In genomic region chr9:116190997-116191396, GRCh38 we compare ENCODE assay signal across 14 cellular contexts. TPM values are rescaled to one million over a fixed set of nuclear protein-coding genes. Genes with fewer than 3 reads are reported as not detected.
DNase-seq lines count a peak whose midpoint lies in the region; ATAC-seq and TF ChIP-seq lines count a peak whose summit lies in the region.
"Had no signal": no experiment of that assay in that cellular context is flagged by ENCODE, and none has a peak within 500 bp of the region (broad histone marks: within the 10 kb centered on the region; RNA-seq: fewer than 3 reads in every experiment).

No MANE protein-coding gene starts in this region.

- H3K4me1 Mint-ChIP-seq in activated T-helper 17 cell treated with anti-CD3 and anti-CD28 coated beads, Interleukin-2, amount 50 U/mL, for 72 hours: no peaks in the 10 kb centered on the region
- H3K4me1 Mint-ChIP-seq: activated B cell treated with CpG ODN at 0.5 μM for 24 hours; activated naive CD8-positive, alpha-beta T cell treated with anti-CD3 and anti-CD28 coated beads for 36 hours had no signal

- ATAC-seq in activated T-helper 17 cell treated with anti-CD3 and anti-CD28 coated beads, Interleukin-2, amount 50 U/mL, for 72 hours (replicated peaks): no peak

- H3K27me3 Mint-ChIP-seq in activated T-helper 17 cell treated with anti-CD3 and anti-CD28 coated beads, Interleukin-2, amount 50 U/mL, for 72 hours: no peaks in the 10 kb centered on the region
- H3K27me3 Mint-ChIP-seq: activated B cell treated with CpG ODN at 0.5 μM for 24 hours; dendritic cell treated with granulocyte-macrophage colony-stimulating factor and Interleukin-4, amounts not matched to agents 40 ng/mL and 50 ng/mL, for 4 days had no signal

- H3K4me3 Mint-ChIP-seq in activated T-helper 17 cell treated with anti-CD3 and anti-CD28 coated beads, Interleukin-2, amount 50 U/mL, for 72 hours: no peak overlapping the region
- H3K4me3 Mint-ChIP-seq: activated B cell treated with CpG ODN at 0.5 μM for 24 hours; activated naive CD8-positive, alpha-beta T cell treated with anti-CD3 and anti-CD28 coated beads for 36 hours; dendritic cell treated with granulocyte-macrophage colony-stimulating factor and Interleukin-4, amounts not matched to agents 40 ng/mL and 50 ng/mL, for 4 days had no signal

- H3K27ac Mint-ChIP-seq in activated T-helper 17 cell treated with anti-CD3 and anti-CD28 coated beads, Interleukin-2, amount 50 U/mL, for 72 hours: no peak overlapping the region
- H3K27ac Mint-ChIP-seq: activated B cell treated with CpG ODN at 0.5 μM for 24 hours; activated naive CD8-positive, alpha-beta T cell treated with anti-CD3 and anti-CD28 coated beads for 36 hours; dendritic cell treated with granulocyte-macrophage colony-stimulating factor and Interleukin-4, amounts not matched to agents 40 ng/mL and 50 ng/mL, for 4 days had no signal

- no peak overlapping the region for H3K4me3 ChIP-seq in AG10803 (ENCODE audit: low read length)
- H3K4me3 ChIP-seq in cardiac fibroblast (replicated peaks in 1 of 2; ENCODE audit: low read depth in 2 of 2, low read length in 2 of 2): no peak overlapping the region

- no peak for TF ChIP-seq CTCF in AG10803 (conservative IDR thresholded peaks at IDR 0.05; ENCODE audit: low read length)
- no peak for TF ChIP-seq CTCF in cardiac fibroblast (IDR thresholded peaks at IDR 0.05; ENCODE audit: low read depth, low read length)

- DNase-seq in AG10803 (ENCODE audit: low read depth): peak; percentile 66
- peak; percentile 92 for DNase-seq in NCI-H226
- peak; percentile 65 to 96 for DNase-seq in cardiac fibroblast (ENCODE audit: low read depth in 2 of 2)
- peak; percentile 64 for DNase-seq in kidney glomerular epithelial cell (lab: John Stamatoyannopoulos, UW)
- no peak for DNase-seq in mesenteric fat pad (ENCODE audit: low spot score)
- DNase-seq in mucosa of gallbladder (ENCODE audit: low spot score): no peak
- DNase-seq in NOMO-1 treated with DMSO at 0.1 percent for 48 hours (lab: John Stamatoyannopoulos, UW; ENCODE audit: unreplicated experiment): no peak
- DNase-seq: activated B cell treated with CpG ODN at 0.5 μM for 24 hours; activated CD8-positive, alpha-beta memory T cell treated with anti-CD3 and anti-CD28 coated beads, Interleukin-2, amount 50 U/mL, for 48 hours; activated naive CD8-positive, alpha-beta T cell treated with anti-CD3 and anti-CD28 coated beads for 36 hours; NCI-H2107; stimulated activated CD4-positive, alpha-beta T cell treated with anti-CD3 and anti-CD28 coated beads, Interleukin-2, amount 100 ng/mL, for 48 hours had no signal

- no peaks in the 10 kb centered on the region for H3K36me3 Mint-ChIP-seq in activated T-helper 17 cell treated with anti-CD3 and anti-CD28 coated beads, Interleukin-2, amount 50 U/mL, for 72 hours (ENCODE audit: low read depth)
- H3K36me3 Mint-ChIP-seq: activated naive CD8-positive, alpha-beta T cell treated with anti-CD3 and anti-CD28 coated beads for 36 hours had no signal

- H3K9me3 Mint-ChIP-seq in activated T-helper 17 cell treated with anti-CD3 and anti-CD28 coated beads, Interleukin-2, amount 50 U/mL, for 72 hours: no peaks in the 10 kb centered on the region
- H3K9me3 Mint-ChIP-seq: activated B cell treated with CpG ODN at 0.5 μM for 24 hours; activated naive CD8-positive, alpha-beta T cell treated with anti-CD3 and anti-CD28 coated beads for 36 hours; dendritic cell treated with granulocyte-macrophage colony-stimulating factor and Interleukin-4, amounts not matched to agents 40 ng/mL and 50 ng/mL, for 4 days had no signal

RNA-seq across cellular contexts. Expression of gene PAPPA, which starts 37.4 kb away (rescaled TPM):
- total RNA-seq in mesenteric fat pad (5.7 TPM), mucosa of gallbladder (5.6 TPM)
- total RNA-seq in activated T-helper 17 cell treated with anti-CD3 and anti-CD28 coated beads, Interleukin-2, amount 50 U/mL, for 72 hours: under 1 TPM; 0.26 to 0.35 TPM
- total RNA-seq: activated B cell treated with CpG ODN at 0.5 μM for 24 hours; activated naive CD8-positive, alpha-beta T cell treated with anti-CD3 and anti-CD28 coated beads for 36 hours had no signal

Comparison
In these comparisons a context has a peak if more than half of its experiments do, and no peak if none do; other contexts are left out.
1. DNase-seq: peak in AG10803 (single experiment), NCI-H226 (single experiment), cardiac fibroblast (2 of 2) and kidney glomerular epithelial cell (single experiment); none in mesenteric fat pad (single experiment), mucosa of gallbladder (single experiment) and NOMO-1 treated with DMSO at 0.1 percent for 48 hours (single experiment).